10 cellular contexts compared by ENCODE assay signal in genomic region chr3:84965141-84965540, GRCh38. TPM values are rescaled to one million over a fixed set of nuclear protein-coding genes. Genes with fewer than 3 reads are reported as not detected.
A peak's percentile ranks its signal among the peaks of the same experiment; 100 is the strongest.
DNase-seq lines count a peak whose midpoint lies in the region; ATAC-seq lines count a peak whose summit lies in the region.
"Had no signal": no experiment of that assay in that cellular context is flagged by ENCODE, and none has a peak within 500 bp of the region (broad histone marks: within the 10 kb centered on the region; RNA-seq: fewer than 3 reads in every experiment).

No MANE protein-coding gene starts in this region.

- no peak overlapping the region for H3K4me3 ChIP-seq in Jurkat, Clone E6-1 (ENCODE audit: low read length)

- in situ Hi-C loops in Caki2 (cut with HindIII; ENCODE audit: low pct_unique_long_range_greater_than_20kb, low sequenced_read_pairs) = no loop called here
- in situ Hi-C loops in SK-MEL-5 (cut with HindIII; ENCODE audit: low pct_unique_long_range_greater_than_20kb, low sequenced_read_pairs) = no loop called here

- DNase-seq in Caki2 (ENCODE audit: low read depth) (peak; percentile 7), SK-MEL-5 (ENCODE audit: low read depth, low spot score) (peak; percentile 56), inferior parietal cortex (ENCODE audit: extremely low spot score) (peak; percentile 69), DMS153 (lab: John Stamatoyannopoulos, UW) (no peak)
- peak; percentile 18 for DNase-seq in Jurkat, Clone E6-1 (ENCODE audit: low read depth, low spot score)
- DNase-seq in stimulated activated CD4-positive, alpha-beta T cell treated with anti-CD3 and anti-CD28 coated beads, Interleukin-12 subunit alpha, Interleukin-12 subunit beta, amount 100 ng/mL, for 4 hours = no peak
- DNase-seq in stimulated activated naive CD4-positive, alpha-beta T cell treated with Interleukin-2 at 50 U/mL for 16 hours (lab: John Stamatoyannopoulos, UW) = no peak
- DNase-seq: activated CD8-positive, alpha-beta T cell treated with anti-CD3 and anti-CD28 coated beads, Interleukin-2, amount 10 ng/mL, durations not matched to agents 7 days and 5 days; NCI-H1436 treated with DMSO at 0.1 percent for 48 hours had no signal

- ATAC-seq in HG02798 (IDR thresholded peaks at IDR 0.05; ENCODE audit: poor library complexity, unreplicated experiment) = no peak
- ATAC-seq: activated CD8-positive, alpha-beta T cell treated with anti-CD3 and anti-CD28 coated beads, Interleukin-2, amount 10 ng/mL, durations not matched to agents 7 days and 5 days had no signal

RNA-seq across cellular contexts. Expression of gene CADM2, which starts 6.4 kb away (rescaled TPM):
- total RNA-seq in Caki2 (2014; rRNA removed; shearing (Covaris generic); ENCODE audit: low replicate concordance) = not detected in 2 replicates
- polyA plus RNA-seq in Jurkat, Clone E6-1 (2012; ENCODE audit: insufficient read depth, insufficient read length) = 0.97 TPM
- total RNA-seq in SK-MEL-5 (2014; rRNA removed; shearing (Covaris generic)) = not detected in 2 replicates
- polyA plus RNA-seq in SK-MEL-5 (2015; cell fraction: cytosol; rRNA removed) = not detected in 2 replicates
- polyA plus RNA-seq in SK-MEL-5 (2015; cell fraction: nucleus; rRNA removed) = 3.4 TPM in 1 of 2 replicates, not detected in the other

Comparison
In these comparisons a context has a peak if more than half of its experiments do, and no peak if none do; other contexts are left out.
1. DNase-seq: peak in Caki2 (single experiment), Jurkat, Clone E6-1 (single experiment), SK-MEL-5 (single experiment) and inferior parietal cortex (single experiment); none in stimulated activated CD4-positive, alpha-beta T cell treated with anti-CD3 and anti-CD28 coated beads, Interleukin-12 subunit alpha, Interleukin-12 subunit beta, amount 100 ng/mL, for 4 hours (single experiment), stimulated activated naive CD4-positive, alpha-beta T cell treated with Interleukin-2 at 50 U/mL for 16 hours (single experiment) and DMS153 (single experiment).